In genomic region chr20:9286501-9286900, GRCh38 we compare ENCODE assay signal across 17 cellular contexts.
DNase-seq lines count a peak whose midpoint lies in the region; ATAC-seq and TF ChIP-seq lines count a peak whose summit lies in the region.
"Had no signal": no experiment of that assay in that cellular context is flagged by ENCODE, and none has a peak within 500 bp of the region (broad histone marks: within the 10 kb centered on the region; RNA-seq: fewer than 3 reads in every experiment).

No MANE protein-coding gene starts in this region.

- H3K4me1 ChIP-seq in RWPE2 (ENCODE audit: insufficient read depth, poor library complexity, severe bottlenecking) = peaks cover 10% of the 10 kb centered on the region
- H3K4me1 ChIP-seq in OCI-LY7 (ENCODE audit: insufficient read depth, low read length, poor library complexity, severe bottlenecking) = no peaks in the 10 kb centered on the region

- H3K79me2 ChIP-seq in OCI-LY7 (ENCODE audit: insufficient read depth, low read depth, low read length) = no peaks in the 10 kb centered on the region

- DNase-seq in ACHN (peak; percentile 39), HT1080 (ENCODE audit: low read depth) (peak; percentile 63), RWPE2 (ENCODE audit: low spot score) (no peak), kidney tubule cell (ENCODE audit: low spot score) (peak; percentile 73), OCI-LY7 (ENCODE audit: low spot score) (no peak), NCI-H1092 treated with DMSO at 0.1 percent for 48 hours (lab: John Stamatoyannopoulos, UW) (no peak), NK-92 (lab: John Stamatoyannopoulos, UW; ENCODE audit: unreplicated experiment) (no peak)
- DNase-seq in activated T-cell treated with anti-CD3 and anti-CD28 coated beads, Interleukin-2, amount 50 U/mL, for 1 hour = no peak
- DNase-seq: CD4-positive, CD25-positive, alpha-beta regulatory T cell; DMS79; NCI-H1105; NCI-H187; NCI-H2171; NCI-H510A treated with DMSO at 0.1 percent for 48 hours; RPMI8226 had no signal

- no peak overlapping the region for H2AFZ ChIP-seq in OCI-LY7 (ENCODE audit: low read length)

- H4K20me1 ChIP-seq in OCI-LY7 (ENCODE audit: insufficient read depth, low read length) = no peaks in the 10 kb centered on the region

- H3K27ac ChIP-seq in RWPE2 (ENCODE audit: poor library complexity, severe bottlenecking) = peak overlapping the region; percentile 39
- H3K27ac ChIP-seq in OCI-LY7 (ENCODE audit: low read depth, low read length, poor library complexity, severe bottlenecking) = no peak overlapping the region
- H3K27ac ChIP-seq: SJSA1 had no signal

- H3K4me3 ChIP-seq in RWPE2 (ENCODE audit: severe bottlenecking) = no peak overlapping the region
- no peak overlapping the region for H3K4me3 ChIP-seq in OCI-LY7 (ENCODE audit: low read depth, low read length, poor library complexity, severe bottlenecking)
- H3K4me3 ChIP-seq: K562, SJSA1 had no signal

- TF ChIP-seq CTCF in RWPE2 (IDR thresholded peaks at IDR 0.05; ENCODE audit: poor library complexity, severe bottlenecking) (no peak), OCI-LY7 (conservative IDR thresholded peaks at IDR 0.05; ENCODE audit: low read length) (no peak)

- H3K36me3 ChIP-seq in RWPE2 (ENCODE audit: low read depth) (no peaks in the 10 kb centered on the region), OCI-LY7 (ENCODE audit: insufficient read depth, low read length) (no peaks in the 10 kb centered on the region)
- H3K36me3 ChIP-seq: SJSA1 had no signal

- intact Hi-C loops in OCI-LY7 (cut with micrococcal nuclease; ENCODE audit: unreplicated experiment) = no loop called here

- no TSS peak for BruUV-seq in OCI-LY7 (replicated peaks; lab: Mats Ljungman, UMichigan)

- H3K4me2 ChIP-seq in OCI-LY7 (ENCODE audit: low read length) = no peak overlapping the region

- CTCF ChIA-PET in OCI-LY7 (lab: Charles Lee; ENCODE audit: unreplicated experiment) = no interaction called here

- H3K9me3 ChIP-seq in RWPE2 (ENCODE audit: severe bottlenecking) = no peaks in the 10 kb centered on the region
- no peaks in the 10 kb centered on the region for H3K9me3 ChIP-seq in OCI-LY7 (ENCODE audit: low read length)
- H3K9me3 ChIP-seq: SJSA1 had no signal

- peak; percentile 48; the same call in 2 of the 3 replicates for ATAC-seq in RWPE2 (ENCODE audit: low read depth)
- ATAC-seq: K562 had no signal

- H3K27me3 ChIP-seq in RWPE2 (ENCODE audit: insufficient read depth, poor library complexity, severe bottlenecking) = peaks cover 3% of the 10 kb centered on the region
- H3K27me3 ChIP-seq: SJSA1 had no signal

- in situ Hi-C loops in ACHN (cut with HindIII; ENCODE audit: low pct_ligation_motif_present, low pct_unique_long_range_greater_than_20kb, low sequenced_read_pairs) = no loop called here

- POLR2A ChIA-PET in OCI-LY7 (lab: Charles Lee) = no interaction called here

- H3K9me2 ChIP-seq in OCI-LY7 (ENCODE audit: insufficient read depth, low read length) = no peaks in the 10 kb centered on the region; the same call in 1 of the 2 replicates

Comparison
In these comparisons a context has a peak if more than half of its experiments do, and no peak if none do; other contexts are left out.
1. DNase-seq: peak in ACHN (single experiment), HT1080 (single experiment) and kidney tubule cell (single experiment); none in RWPE2 (single experiment), activated T-cell treated with anti-CD3 and anti-CD28 coated beads, Interleukin-2, amount 50 U/mL, for 1 hour (single experiment), OCI-LY7 (single experiment), NCI-H1092 treated with DMSO at 0.1 percent for 48 hours (single experiment) and NK-92 (single experiment).